Comparison of ENCODE assay signal across 1 cellular context in the genomic region with DNA sequence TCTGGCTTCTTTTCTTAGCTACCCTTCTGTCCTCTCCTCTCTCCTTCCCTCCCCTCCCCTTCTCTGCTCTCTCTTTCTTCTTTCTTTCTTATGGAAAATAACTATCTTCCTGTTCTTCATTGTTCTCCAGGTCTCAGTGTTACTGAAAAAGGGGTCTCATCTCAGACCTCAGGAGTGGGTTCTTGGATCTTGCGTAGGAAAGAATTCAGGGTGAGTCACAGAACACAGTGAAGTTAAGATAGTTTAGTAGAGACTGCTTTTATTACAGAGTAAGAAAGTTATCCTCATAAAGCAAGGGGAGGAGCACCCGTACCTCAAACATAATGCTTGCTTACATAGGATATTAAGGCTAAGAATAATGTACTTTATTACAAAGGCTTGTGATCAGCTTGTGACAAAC.
TF ChIP-seq lines count a peak whose summit lies in the region.

No MANE protein-coding gene starts in this region.

TF ChIP-seq in H1, 55 proteins besides CTCF, POLR2A, EP300 and RAD21:
- TF ChIP-seq POU5F1 (IDR thresholded peaks at IDR 0.05; ENCODE audit: low read depth, low read length), result 0 out of 2 replicates have a peak, but pooled peaks have one; percentile 37
- TF ChIP-seq RBBP5 (IDR thresholded peaks at IDR 0.05; ENCODE audit: borderline replicate concordance, low read depth, low read length), result no peak
